ENCODE assay signal across 1 cellular context in the genomic region with DNA sequence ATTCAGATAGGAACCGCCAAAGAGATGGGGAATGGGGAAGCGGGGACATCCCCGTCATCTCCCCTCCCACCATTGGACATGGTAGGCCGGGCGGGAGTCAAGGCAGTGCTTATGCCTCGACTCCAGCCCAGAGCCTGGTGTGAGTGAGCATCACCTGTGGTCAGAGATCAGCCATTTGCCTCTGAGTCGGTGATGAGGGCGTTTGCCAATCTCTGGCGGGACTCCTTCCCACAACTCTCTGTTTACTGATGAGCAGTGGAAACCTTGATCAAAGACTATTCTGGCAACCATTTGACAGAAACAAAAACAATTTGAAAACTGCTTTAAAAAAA.
TF ChIP-seq lines count a peak whose summit lies in the region.

No MANE protein-coding gene starts in this region.

TF ChIP-seq in GM23338, 12 proteins besides CTCF, POLR2A, EP300 and RAD21:
- TF ChIP-seq, protein P1, sequence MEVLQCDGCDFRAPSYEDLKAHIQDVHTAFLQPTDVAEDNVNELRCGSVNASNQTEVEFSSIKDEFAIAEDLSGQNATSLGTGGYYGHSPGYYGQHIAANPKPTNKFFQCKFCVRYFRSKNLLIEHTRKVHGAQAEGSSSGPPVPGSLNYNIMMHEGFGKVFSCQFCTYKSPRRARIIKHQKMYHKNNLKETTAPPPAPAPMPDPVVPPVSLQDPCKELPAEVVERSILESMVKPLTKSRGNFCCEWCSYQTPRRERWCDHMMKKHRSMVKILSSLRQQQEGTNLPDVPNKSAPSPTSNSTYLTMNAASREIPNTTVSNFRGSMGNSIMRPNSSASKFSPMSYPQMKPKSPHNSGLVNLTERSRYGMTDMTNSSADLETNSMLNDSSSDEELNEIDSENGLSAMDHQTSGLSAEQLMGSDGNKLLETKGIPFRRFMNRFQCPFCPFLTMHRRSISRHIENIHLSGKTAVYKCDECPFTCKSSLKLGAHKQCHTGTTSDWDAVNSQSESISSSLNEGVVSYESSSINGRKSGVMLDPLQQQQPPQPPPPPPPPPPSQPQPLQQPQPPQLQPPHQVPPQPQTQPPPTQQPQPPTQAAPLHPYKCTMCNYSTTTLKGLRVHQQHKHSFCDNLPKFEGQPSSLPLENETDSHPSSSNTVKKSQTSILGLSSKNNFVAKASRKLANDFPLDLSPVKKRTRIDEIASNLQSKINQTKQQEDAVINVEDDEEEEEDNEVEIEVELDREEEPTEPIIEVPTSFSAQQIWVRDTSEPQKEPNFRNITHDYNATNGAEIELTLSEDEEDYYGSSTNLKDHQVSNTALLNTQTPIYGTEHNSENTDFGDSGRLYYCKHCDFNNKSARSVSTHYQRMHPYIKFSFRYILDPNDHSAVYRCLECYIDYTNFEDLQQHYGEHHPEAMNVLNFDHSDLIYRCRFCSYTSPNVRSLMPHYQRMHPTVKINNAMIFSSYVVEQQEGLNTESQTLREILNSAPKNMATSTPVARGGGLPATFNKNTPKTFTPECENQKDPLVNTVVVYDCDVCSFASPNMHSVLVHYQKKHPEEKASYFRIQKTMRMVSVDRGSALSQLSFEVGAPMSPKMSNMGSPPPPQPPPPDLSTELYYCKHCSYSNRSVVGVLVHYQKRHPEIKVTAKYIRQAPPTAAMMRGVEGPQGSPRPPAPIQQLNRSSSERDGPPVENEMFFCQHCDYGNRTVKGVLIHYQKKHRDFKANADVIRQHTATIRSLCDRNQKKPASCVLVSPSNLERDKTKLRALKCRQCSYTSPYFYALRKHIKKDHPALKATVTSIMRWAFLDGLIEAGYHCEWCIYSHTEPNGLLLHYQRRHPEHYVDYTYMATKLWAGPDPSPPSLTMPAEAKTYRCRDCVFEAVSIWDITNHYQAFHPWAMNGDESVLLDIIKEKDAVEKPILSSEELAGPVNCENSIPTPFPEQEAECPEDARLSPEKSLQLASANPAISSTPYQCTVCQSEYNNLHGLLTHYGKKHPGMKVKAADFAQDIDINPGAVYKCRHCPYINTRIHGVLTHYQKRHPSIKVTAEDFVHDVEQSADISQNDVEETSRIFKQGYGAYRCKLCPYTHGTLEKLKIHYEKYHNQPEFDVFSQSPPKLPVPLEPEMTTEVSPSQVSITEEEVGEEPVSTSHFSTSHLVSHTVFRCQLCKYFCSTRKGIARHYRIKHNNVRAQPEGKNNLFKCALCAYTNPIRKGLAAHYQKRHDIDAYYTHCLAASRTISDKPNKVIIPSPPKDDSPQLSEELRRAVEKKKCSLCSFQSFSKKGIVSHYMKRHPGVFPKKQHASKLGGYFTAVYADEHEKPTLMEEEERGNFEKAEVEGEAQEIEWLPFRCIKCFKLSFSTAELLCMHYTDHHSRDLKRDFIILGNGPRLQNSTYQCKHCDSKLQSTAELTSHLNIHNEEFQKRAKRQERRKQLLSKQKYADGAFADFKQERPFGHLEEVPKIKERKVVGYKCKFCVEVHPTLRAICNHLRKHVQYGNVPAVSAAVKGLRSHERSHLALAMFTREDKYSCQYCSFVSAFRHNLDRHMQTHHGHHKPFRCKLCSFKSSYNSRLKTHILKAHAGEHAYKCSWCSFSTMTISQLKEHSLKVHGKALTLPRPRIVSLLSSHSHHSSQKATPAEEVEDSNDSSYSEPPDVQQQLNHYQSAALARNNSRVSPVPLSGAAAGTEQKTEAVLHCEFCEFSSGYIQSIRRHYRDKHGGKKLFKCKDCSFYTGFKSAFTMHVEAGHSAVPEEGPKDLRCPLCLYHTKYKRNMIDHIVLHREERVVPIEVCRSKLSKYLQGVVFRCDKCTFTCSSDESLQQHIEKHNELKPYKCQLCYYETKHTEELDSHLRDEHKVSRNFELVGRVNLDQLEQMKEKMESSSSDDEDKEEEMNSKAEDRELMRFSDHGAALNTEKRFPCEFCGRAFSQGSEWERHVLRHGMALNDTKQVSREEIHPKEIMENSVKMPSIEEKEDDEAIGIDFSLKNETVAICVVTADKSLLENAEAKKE (CRISPR knock-in tag; IDR thresholded peaks at IDR 0.05), result no peak
- TF ChIP-seq NANOG (IDR thresholded peaks at IDR 0.05; ENCODE audit: borderline replicate concordance) (no peak), CREB1 (CRISPR knock-in tag; IDR thresholded peaks at IDR 0.05; ENCODE audit: low read depth) (no peak), JUNB (IDR thresholded peaks at IDR 0.05; ENCODE audit: unreplicated experiment) (no peak), POLR2AphosphoS5 (IDR thresholded peaks at IDR 0.05; ENCODE audit: low read depth) (no peak), EZH2phosphoT487 (IDR thresholded peaks at IDR 0.05; ENCODE audit: unreplicated experiment) (no peak)
- TF ChIP-seq, protein P2, sequence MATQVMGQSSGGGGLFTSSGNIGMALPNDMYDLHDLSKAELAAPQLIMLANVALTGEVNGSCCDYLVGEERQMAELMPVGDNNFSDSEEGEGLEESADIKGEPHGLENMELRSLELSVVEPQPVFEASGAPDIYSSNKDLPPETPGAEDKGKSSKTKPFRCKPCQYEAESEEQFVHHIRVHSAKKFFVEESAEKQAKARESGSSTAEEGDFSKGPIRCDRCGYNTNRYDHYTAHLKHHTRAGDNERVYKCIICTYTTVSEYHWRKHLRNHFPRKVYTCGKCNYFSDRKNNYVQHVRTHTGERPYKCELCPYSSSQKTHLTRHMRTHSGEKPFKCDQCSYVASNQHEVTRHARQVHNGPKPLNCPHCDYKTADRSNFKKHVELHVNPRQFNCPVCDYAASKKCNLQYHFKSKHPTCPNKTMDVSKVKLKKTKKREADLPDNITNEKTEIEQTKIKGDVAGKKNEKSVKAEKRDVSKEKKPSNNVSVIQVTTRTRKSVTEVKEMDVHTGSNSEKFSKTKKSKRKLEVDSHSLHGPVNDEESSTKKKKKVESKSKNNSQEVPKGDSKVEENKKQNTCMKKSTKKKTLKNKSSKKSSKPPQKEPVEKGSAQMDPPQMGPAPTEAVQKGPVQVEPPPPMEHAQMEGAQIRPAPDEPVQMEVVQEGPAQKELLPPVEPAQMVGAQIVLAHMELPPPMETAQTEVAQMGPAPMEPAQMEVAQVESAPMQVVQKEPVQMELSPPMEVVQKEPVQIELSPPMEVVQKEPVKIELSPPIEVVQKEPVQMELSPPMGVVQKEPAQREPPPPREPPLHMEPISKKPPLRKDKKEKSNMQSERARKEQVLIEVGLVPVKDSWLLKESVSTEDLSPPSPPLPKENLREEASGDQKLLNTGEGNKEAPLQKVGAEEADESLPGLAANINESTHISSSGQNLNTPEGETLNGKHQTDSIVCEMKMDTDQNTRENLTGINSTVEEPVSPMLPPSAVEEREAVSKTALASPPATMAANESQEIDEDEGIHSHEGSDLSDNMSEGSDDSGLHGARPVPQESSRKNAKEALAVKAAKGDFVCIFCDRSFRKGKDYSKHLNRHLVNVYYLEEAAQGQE (IDR thresholded peaks at IDR 0.05; ENCODE audit: unreplicated experiment), result no peak
TF ChIP-seq in GM23338: peak in this region for 0.
